ENCODE assay signal across 9 cellular contexts in genomic region chr15:32718082-32718821, GRCh38.
DNase-seq lines count a peak whose midpoint lies in the region; ATAC-seq lines count a peak whose summit lies in the region.
"Had no signal": no experiment of that assay in that cellular context is flagged by ENCODE, and none has a peak within 500 bp of the region (broad histone marks: within the 10 kb centered on the region; RNA-seq: fewer than 3 reads in every experiment).

No MANE protein-coding gene starts in this region.

- H3K9me3 ChIP-seq in adipocyte (ENCODE audit: control insufficient read depth, low read length) (no peaks in the 10 kb centered on the region), stomach smooth muscle (ENCODE audit: control insufficient read depth in 2 of 2, low read length in 2 of 2) (no peaks in the 10 kb centered on the region)

- no peaks in the 10 kb centered on the region for H3K36me3 ChIP-seq in adipocyte (ENCODE audit: control insufficient read depth, insufficient read depth, low read length, severe bottlenecking)
- no peaks in the 10 kb centered on the region for H3K36me3 ChIP-seq in stomach smooth muscle (ENCODE audit: control insufficient read depth in 2 of 2, insufficient read depth in 2 of 2, low read length in 2 of 2)

- H3K4me3 ChIP-seq in adipocyte (ENCODE audit: low read length) (peak overlapping the region; percentile 83), stomach smooth muscle (ENCODE audit: low read length in 2 of 2) (peak overlapping the region; percentile 87 to 89)

- H3K27me3 ChIP-seq in adipocyte (replicated peaks; ENCODE audit: control insufficient read depth, insufficient read depth, low read length) (peaks cover 5% of the 10 kb centered on the region), stomach smooth muscle (ENCODE audit: control insufficient read depth in 1 of 2, insufficient read depth in 2 of 2, low read length in 2 of 2) (peaks cover 0 to 4% of the 10 kb centered on the region in 2 donors)

- no peaks in the 10 kb centered on the region for H3K4me1 ChIP-seq in adipocyte (ENCODE audit: control insufficient read depth, insufficient read depth, low read length)
- H3K4me1 ChIP-seq in stomach smooth muscle (ENCODE audit: control insufficient read depth, insufficient read depth, low read length) = peaks cover 23% of the 10 kb centered on the region

- DNase-seq in NCI-H1417 (lab: John Stamatoyannopoulos, UW) (peak in 2 of 3 experiments; percentile 71 to 72), NCI-H1417 treated with DMSO at 0.1 percent for 48 hours (lab: John Stamatoyannopoulos, UW) (no peak), adipocyte (ENCODE audit: low read depth) (peak; percentile 59), left kidney (ENCODE audit: low read depth, low spot score) (peak; percentile 61)
- DNase-seq: AML-193 had no signal

- ATAC-seq in HG02610 (IDR thresholded peaks at IDR 0.05; ENCODE audit: unreplicated experiment) (no peak), GM19324 (IDR thresholded peaks at IDR 0.05; ENCODE audit: low FRiP score, unreplicated experiment) (no peak), GM19328 (IDR thresholded peaks at IDR 0.05; ENCODE audit: unreplicated experiment) (no peak)

- H3K27ac ChIP-seq in stomach smooth muscle (ENCODE audit: low read length) = peak overlapping the region; percentile 84

- H3K9ac ChIP-seq in adipocyte (ENCODE audit: low read length) = peak overlapping the region; percentile 80
- H3K9ac ChIP-seq in stomach smooth muscle (ENCODE audit: low read length in 2 of 2) = peak overlapping the region; percentile 43 to 69
